13 cellular contexts compared by ENCODE assay signal in the genomic region with DNA sequence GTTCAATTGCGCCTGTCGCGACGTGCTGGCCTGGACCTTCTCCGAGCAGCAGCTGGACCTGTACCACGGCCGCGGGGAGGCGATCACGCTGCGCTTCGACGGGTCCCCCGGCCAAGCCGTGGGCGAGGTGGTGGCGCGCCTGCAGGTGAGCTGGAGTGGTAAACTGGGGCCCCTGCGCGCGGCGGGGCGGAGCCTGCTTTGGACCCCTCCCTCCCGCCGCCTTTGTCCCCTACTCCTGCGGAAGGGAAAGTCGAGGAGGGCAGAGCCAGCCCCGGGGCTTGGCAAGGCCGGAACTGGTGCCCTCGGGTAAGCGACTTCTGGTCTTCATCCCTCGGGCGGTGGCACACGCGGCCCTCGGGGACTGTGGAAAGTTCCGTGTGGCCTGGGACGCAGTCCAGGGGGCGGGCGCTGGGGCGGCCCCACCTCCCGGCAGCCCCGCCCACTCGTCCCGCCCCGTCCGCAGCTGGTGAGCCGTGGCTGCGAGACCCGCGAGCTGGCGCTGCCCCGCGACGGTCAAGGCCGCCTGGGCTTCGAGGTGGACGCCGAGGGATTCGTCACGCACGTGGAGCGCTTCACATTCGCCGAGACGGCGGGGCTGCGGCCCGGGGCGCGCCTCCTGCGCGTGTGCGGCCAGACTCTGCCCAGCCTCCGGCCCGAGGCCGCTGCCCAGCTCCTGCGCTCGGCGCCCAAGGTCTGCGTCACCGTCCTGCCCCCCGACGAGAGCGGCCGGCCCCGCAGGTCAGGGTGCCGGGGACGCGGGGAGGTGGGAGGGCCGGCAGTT. TPM values are rescaled to one million over a fixed set of nuclear protein-coding genes. Genes with fewer than 3 reads are reported as not detected.
DNase-seq lines count a peak whose midpoint lies in the region; TF ChIP-seq lines count a peak whose summit lies in the region.
"Had no signal": no experiment of that assay in that cellular context is flagged by ENCODE, and none has a peak within 500 bp of the region (broad histone marks: within the 10 kb centered on the region; RNA-seq: fewer than 3 reads in every experiment).

No MANE protein-coding gene starts in this region.

- peaks cover 12% of the 10 kb centered on the region; the same call in 1 of the 2 replicates for H3K36me3 ChIP-seq in ACC112 (ENCODE audit: insufficient read depth, low read length)
- peaks cover 39% of the 10 kb centered on the region for H3K36me3 ChIP-seq in fibroblast of lung (ENCODE audit: control insufficient read depth, insufficient read depth, low read length)
- H3K36me3 ChIP-seq in mucosa of stomach (ENCODE audit: control insufficient read depth, insufficient read depth, low read length) = no peaks in the 10 kb centered on the region
- H3K36me3 ChIP-seq: HAP-1 had no signal

- in situ Hi-C loops in GM13977 (cut with MboI; ENCODE audit: low pct_unique_long_range_greater_than_20kb, low sequenced_read_pairs, unreplicated experiment) = no loop called here

- H2AFZ ChIP-seq in ACC112 (ENCODE audit: low read length, unreplicated experiment) (no peak overlapping the region), fibroblast of lung (ENCODE audit: low read length) (no peak overlapping the region)

- H3K27me3 ChIP-seq in ACC112 (ENCODE audit: insufficient read depth, low read length) = no peaks in the 10 kb centered on the region
- no peaks in the 10 kb centered on the region for H3K27me3 ChIP-seq in fibroblast of lung (ENCODE audit: control insufficient read depth, insufficient read depth, low read length)
- H3K27me3 ChIP-seq in mucosa of stomach (ENCODE audit: control insufficient read depth, insufficient read depth, low read length) = no peaks in the 10 kb centered on the region

- TF ChIP-seq CTCF in fibroblast of lung (conservative IDR thresholded peaks at IDR 0.05 in 1 of 2, IDR thresholded peaks at IDR 0.05 in 1 of 2; ENCODE audit: low read depth in 1 of 2, low read length in 2 of 2) (no peak), GM13977 (IDR thresholded peaks at IDR 0.05; ENCODE audit: extremely low read depth, insufficient read depth, missing control alignments) (no peak)

- H3K9me3 ChIP-seq in fibroblast of lung (ENCODE audit: control insufficient read depth, insufficient read depth, low read depth, low read length) (no peaks in the 10 kb centered on the region), mucosa of stomach (ENCODE audit: control insufficient read depth, low read length) (no peaks in the 10 kb centered on the region)
- H3K9me3 ChIP-seq: HAP-1, heart right ventricle had no signal

- H4K20me1 ChIP-seq in fibroblast of lung (ENCODE audit: control insufficient read depth, extremely low read depth, insufficient read depth, low read length) = no peaks in the 10 kb centered on the region

- H3K9ac ChIP-seq in fibroblast of lung (ENCODE audit: insufficient read depth, low read length) = no peak overlapping the region
- H3K9ac ChIP-seq in mucosa of stomach (ENCODE audit: low read length) = peak overlapping the region; percentile 45

- DNase-seq in NCI-H748 (lab: John Stamatoyannopoulos, UW; ENCODE audit: unreplicated experiment) (peak; percentile 63), fibroblast of lung (ENCODE audit: low read depth in 2 of 2) (peak; percentile 30 to 39), COLO829 (ENCODE audit: low spot score) (no peak), RKO (ENCODE audit: low spot score) (no peak), NCI-H187 treated with DMSO at 0.1 percent for 48 hours (lab: John Stamatoyannopoulos, UW) (no peak), GM13977 (ENCODE audit: low spot score) (no peak)
- DNase-seq: activated CD8-positive, alpha-beta memory T cell treated with anti-CD3 and anti-CD28 coated beads, Interleukin-2, amount 50 U/mL, for 4 hours; DMS79; heart right ventricle; NCI-H1694 treated with DMSO at 0.1 percent for 48 hours had no signal

- H3K4me2 ChIP-seq in fibroblast of lung (ENCODE audit: extremely low read depth, insufficient read depth, low read length) = no peak overlapping the region

- H3K79me2 ChIP-seq in ACC112 (ENCODE audit: control insufficient read depth, insufficient read depth, low read length, unreplicated experiment) (no peaks in the 10 kb centered on the region), fibroblast of lung (ENCODE audit: control insufficient read depth, insufficient read depth, low read length) (no peaks in the 10 kb centered on the region)

- peak overlapping the region; percentile 47; the same call in 1 of the 2 replicates for H3K4me3 ChIP-seq in ACC112 (ENCODE audit: low read depth, low read length)
- H3K4me3 ChIP-seq in fibroblast of lung (replicated peaks in 1 of 4; ENCODE audit: control extremely low read depth in 1 of 4, insufficient read depth in 1 of 4, low read depth in 3 of 4, low read length in 4 of 4) = no peak overlapping the region
- peak overlapping the region; percentile 20 for H3K4me3 ChIP-seq in mucosa of stomach (ENCODE audit: low read length)
- H3K4me3 ChIP-seq: HAP-1 had no signal

- H3K4me1 ChIP-seq in ACC112 (ENCODE audit: control insufficient read depth, insufficient read depth, low read length, unreplicated experiment) (peaks cover 15% of the 10 kb centered on the region), fibroblast of lung (ENCODE audit: control insufficient read depth, extremely low read depth, insufficient read depth, low read length) (peaks cover 23% of the 10 kb centered on the region), mucosa of stomach (ENCODE audit: control insufficient read depth, insufficient read depth, low read length) (peaks cover 22% of the 10 kb centered on the region)
- H3K4me1 ChIP-seq: HAP-1 had no signal

- no peak overlapping the region for H3K27ac ChIP-seq in ACC112 (ENCODE audit: low read depth, low read length)
- no peak overlapping the region for H3K27ac ChIP-seq in fibroblast of lung (ENCODE audit: insufficient read depth, low read length)
- H3K27ac ChIP-seq: heart right ventricle had no signal

RNA-seq across cellular contexts. Expression of a gene that starts 9.2 kb away (rescaled TPM):
- 13.6 and 32.5 TPM in 2 replicates for total RNA-seq in fibroblast of lung
- 7.8 and 15.4 TPM in 2 replicates for polyA plus RNA-seq in fibroblast of lung
- 26.1 and 51.6 TPM in 2 replicates for polyA plus RNA-seq in fibroblast of lung (2012)
- polyA minus RNA-seq in fibroblast of lung (ENCODE audit: low replicate concordance) = 62.6 and 96.0 TPM in 2 replicates

RNA-seq across cellular contexts. Expression of a gene that starts 15.6 kb away (rescaled TPM):
- 13.9 and 15.7 TPM in 2 replicates for total RNA-seq in fibroblast of lung
- 23.0 and 31.8 TPM in 2 replicates for polyA plus RNA-seq in fibroblast of lung
- polyA plus RNA-seq in fibroblast of lung (2012) = 46.7 and 57.7 TPM in 2 replicates
- polyA minus RNA-seq in fibroblast of lung (ENCODE audit: low replicate concordance) = 145 and 281 TPM in 2 replicates

RNA-seq across cellular contexts. Expression of a gene that starts 31.5 kb away (rescaled TPM):
- total RNA-seq in fibroblast of lung = 11.0 and 14.7 TPM in 2 replicates
- polyA plus RNA-seq in fibroblast of lung = 8.0 and 14.5 TPM in 2 replicates
- polyA plus RNA-seq in fibroblast of lung (2012) = 16.1 and 25.3 TPM in 2 replicates
- 80.6 and 89.1 TPM in 2 replicates for polyA minus RNA-seq in fibroblast of lung (ENCODE audit: low replicate concordance)

RNA-seq across cellular contexts. Expression of a gene that starts 33.1 kb away (rescaled TPM):
- 16.7 and 19.3 TPM in 2 replicates for total RNA-seq in fibroblast of lung
- 10.6 and 14.7 TPM in 2 replicates for polyA plus RNA-seq in fibroblast of lung
- polyA plus RNA-seq in fibroblast of lung (2012) = 20.2 and 31.5 TPM in 2 replicates
- 45.3 and 49.2 TPM in 2 replicates for polyA minus RNA-seq in fibroblast of lung (ENCODE audit: low replicate concordance)

RNA-seq across cellular contexts. Expression of a gene that starts 51.5 kb away (rescaled TPM):
- total RNA-seq in fibroblast of lung = under 0.01 TPM in 1 of 2 replicates, not detected in the other
- not detected in 2 replicates for polyA plus RNA-seq in fibroblast of lung
- polyA plus RNA-seq in fibroblast of lung (2012) = 0.10 TPM in 1 of 2 replicates, not detected in the other
- not detected in 2 replicates for polyA minus RNA-seq in fibroblast of lung (ENCODE audit: low replicate concordance)

Comparison
In these comparisons a context has a peak if more than half of its experiments do, and no peak if none do; other contexts are left out.
1. H3K4me3 ChIP-seq: peak in ACC112 (single experiment) and mucosa of stomach (single experiment); none in fibroblast of lung (0 of 4).
2. DNase-seq: peak in NCI-H748 (single experiment) and fibroblast of lung (2 of 2); none in COLO829 (single experiment), RKO (single experiment), NCI-H187 treated with DMSO at 0.1 percent for 48 hours (single experiment) and GM13977 (single experiment).